8 cellular contexts compared by ENCODE assay signal in genomic region chr11:102390667-102391449, GRCh38. TPM values are rescaled to one million over a fixed set of nuclear protein-coding genes. Genes with fewer than 3 reads are reported as not detected.
A peak's percentile ranks its signal among the peaks of the same experiment; 100 is the strongest.
DNase-seq lines count a peak whose midpoint lies in the region; ATAC-seq, FAIRE-seq and TF ChIP-seq lines count a peak whose summit lies in the region.

No MANE protein-coding gene starts in this region.

- H3K27me3 Mint-ChIP-seq in activated naive CD4-positive, alpha-beta T cell treated with anti-CD3 and anti-CD28 coated beads for 36 hours (ENCODE audit: low read depth) = no peaks in the 10 kb centered on the region

- H3K4me2 ChIP-seq in IMR-90 (ENCODE audit: low read depth, low read length) (no peak overlapping the region), trophoblast cell (ENCODE audit: low read length) (no peak overlapping the region)

- H3K4me3 ChIP-seq in IMR-90 (ENCODE audit: insufficient read depth, low read depth, low read length) (no peak overlapping the region), trophoblast cell (ENCODE audit: low read depth, low read length) (no peak overlapping the region)

- H2AFZ ChIP-seq in IMR-90 (replicated peaks; ENCODE audit: low read length, poor library complexity) (no peak overlapping the region), trophoblast cell (ENCODE audit: insufficient read depth, low read length, poor library complexity) (no peak overlapping the region)

- no peak overlapping the region for H2AK9ac ChIP-seq in IMR-90 (replicated peaks; ENCODE audit: low read depth, low read length, poor library complexity)

- no TSS peak for BruUV-seq in IMR-90 (replicated peaks; lab: Mats Ljungman, UMichigan)

- WGBS in IMR-90 (ENCODE audit: extremely low coverage in 2 of 2, insufficient read length in 1 of 2), 2 experiments = 66% methylated on average over 7 of the region's 11 CpGs; no CpG with 5 or more reads in 1 of the 2 experiments
- no CpG with 5 or more reads among the region's 11 CpGs for WGBS in trophoblast cell (ENCODE audit: extremely low coverage, insufficient coverage, insufficient read length)

- H3K27me3 ChIP-seq in IMR-90 (ENCODE audit: control insufficient read depth, insufficient read depth, low read length) (no peaks in the 10 kb centered on the region), trophoblast cell (ENCODE audit: insufficient read depth, low read length) (no peaks in the 10 kb centered on the region)

- H2AK5ac ChIP-seq in IMR-90 (ENCODE audit: low read depth, low read length) (no peak overlapping the region), trophoblast cell (ENCODE audit: low read length) (no peak overlapping the region)

- DNase-seq in IMR-90 = peak; percentile 63
- peak; percentile 66 for DNase-seq in RPMI7951 (ENCODE audit: low read depth)
- DNase-seq in activated naive CD4-positive, alpha-beta T cell treated with anti-CD3 and anti-CD28 coated beads for 36 hours = peak; percentile 72
- peak; percentile 54 for DNase-seq in germinal center (ENCODE audit: low spot score)
- DNase-seq in trophoblast cell = peak; percentile 32 to 81
- DNase-seq in 8988T = no peak

- H3K23ac ChIP-seq in IMR-90 (ENCODE audit: low read depth, low read length) = no peak overlapping the region
- no peak overlapping the region for H3K23ac ChIP-seq in trophoblast cell (ENCODE audit: low read length)

- H3K9me3 ChIP-seq in IMR-90 (ENCODE audit: control insufficient read depth, insufficient read depth, low read length) = no peaks in the 10 kb centered on the region
- peaks cover 2% of the 10 kb centered on the region for H3K9me3 ChIP-seq in trophoblast cell (ENCODE audit: insufficient read depth, low read depth, low read length)

- H3K36me3 Mint-ChIP-seq in activated naive CD4-positive, alpha-beta T cell treated with anti-CD3 and anti-CD28 coated beads for 36 hours (ENCODE audit: low read depth) = peaks cover 47% of the 10 kb centered on the region

- no peak overlapping the region for H4K8ac ChIP-seq in IMR-90 (ENCODE audit: low read depth in 2 of 2, low read length in 2 of 2)
- H4K8ac ChIP-seq in trophoblast cell (ENCODE audit: low read depth, low read length) = no peak overlapping the region

- FAIRE-seq in G401.6 (lab: Jason Lieb, UNC) = peak; percentile 46

- no peak overlapping the region for H4K12ac ChIP-seq in trophoblast cell (ENCODE audit: low read depth, low read length)

- H3K56ac ChIP-seq in IMR-90 (ENCODE audit: extremely low read depth, insufficient read depth, low read length) = no peak overlapping the region

- H2BK5ac ChIP-seq in IMR-90 (ENCODE audit: low read depth, low read length, poor library complexity, severe bottlenecking) = no peak overlapping the region
- no peak overlapping the region for H2BK5ac ChIP-seq in trophoblast cell (ENCODE audit: low read depth, low read length, poor library complexity)

- no peak overlapping the region for H2BK20ac ChIP-seq in IMR-90 (ENCODE audit: low read depth, low read length)

- H3K4me3 Mint-ChIP-seq in activated naive CD4-positive, alpha-beta T cell treated with anti-CD3 and anti-CD28 coated beads for 36 hours = no peak overlapping the region

- H3K9ac ChIP-seq in IMR-90 (ENCODE audit: low read depth, low read length) (no peak overlapping the region), trophoblast cell (ENCODE audit: low read length) (no peak overlapping the region)

- ATAC-seq in GM21717 (IDR thresholded peaks at IDR 0.05; ENCODE audit: unreplicated experiment) (peak; percentile 89), IMR-90 (ENCODE audit: low read depth) (peak; percentile 97)

- peaks cover 16% of the 10 kb centered on the region; the same call in 1 of the 2 replicates for H3K9me1 ChIP-seq in IMR-90 (ENCODE audit: insufficient read depth, low read length)

- H3K14ac ChIP-seq in IMR-90 (replicated peaks; ENCODE audit: low read depth, low read length) = no peak overlapping the region
- H3K14ac ChIP-seq in trophoblast cell (ENCODE audit: low read length) = no peak overlapping the region

- H3K27ac ChIP-seq in IMR-90 (ENCODE audit: insufficient read depth, low read length) (no peak overlapping the region), trophoblast cell (ENCODE audit: low read depth, low read length) (no peak overlapping the region)

- H2BK120ac ChIP-seq in IMR-90 (ENCODE audit: low read depth, low read length) = no peak overlapping the region
- no peak overlapping the region for H2BK120ac ChIP-seq in trophoblast cell (ENCODE audit: insufficient read depth, low read length, poor library complexity)

- in situ Hi-C loops in IMR-90 (cut with MboI; ENCODE audit: low sequenced_read_pairs) = loop anchor here (5.0 to 25.0 kb wide), 2 partner anchors 104 to 106 kb away; no protein-coding TSS in a partner anchor

- H3K79me2 ChIP-seq in trophoblast cell (ENCODE audit: control insufficient read depth, insufficient read depth, low read length, poor library complexity) = no peaks in the 10 kb centered on the region

- TF ChIP-seq RAD21 in IMR-90 (IDR thresholded peaks at IDR 0.05; ENCODE audit: low read length) = peak; percentile 70

- H4K20me1 ChIP-seq in IMR-90 (ENCODE audit: insufficient read depth, low read length) = peaks cover 32% of the 10 kb centered on the region

- no peak for TF ChIP-seq POLR2A in IMR-90 (IDR thresholded peaks at IDR 0.05; ENCODE audit: low read depth, low read length)

- dilution Hi-C loops in IMR-90 (cut with HindIII; ENCODE audit: low sequenced_read_pairs, unreplicated experiment) = no loop called here

- peaks cover 20 to 58% of the 10 kb centered on the region in 2 experiments for H3K79me1 ChIP-seq in IMR-90 (ENCODE audit: low read depth in 1 of 2, low read length in 2 of 2)
- no peaks in the 10 kb centered on the region for H3K79me1 ChIP-seq in trophoblast cell (ENCODE audit: low read length)

- H3K36me3 ChIP-seq in IMR-90 (ENCODE audit: control insufficient read depth, insufficient read depth, low read length) (peaks cover 35% of the 10 kb centered on the region), trophoblast cell (ENCODE audit: control insufficient read depth in 1 of 2, insufficient read depth in 2 of 2, low read length in 2 of 2) (peaks cover 22 to 33% of the 10 kb centered on the region in 2 experiments)

- H3K4me1 Mint-ChIP-seq in activated naive CD4-positive, alpha-beta T cell treated with anti-CD3 and anti-CD28 coated beads for 36 hours (ENCODE audit: low read depth) = peaks cover 40% of the 10 kb centered on the region

- H2BK12ac ChIP-seq in trophoblast cell (ENCODE audit: low read length) = no peak overlapping the region

- no peak overlapping the region for H3K18ac ChIP-seq in IMR-90 (ENCODE audit: low read depth, low read length)
- H3K18ac ChIP-seq in trophoblast cell (ENCODE audit: low read length) = peak overlapping the region; percentile 55

- H2BK15ac ChIP-seq in IMR-90 (ENCODE audit: low read depth, low read length) = no peak overlapping the region

- H3K27ac Mint-ChIP-seq in activated naive CD4-positive, alpha-beta T cell treated with anti-CD3 and anti-CD28 coated beads for 36 hours = peak overlapping the region; percentile 29

- H3K4ac ChIP-seq in IMR-90 (ENCODE audit: low read depth, low read length) (no peak overlapping the region), trophoblast cell (ENCODE audit: low read depth, low read length) (no peak overlapping the region)

- CTCF ChIA-PET in IMR-90 (lab: Yijun Ruan, JAX) = interaction anchor here (0.5 to 1.7 kb wide), 19 partner anchors 8 to 286 kb away, joined by 3 to 8 read pairs (median 3); no protein-coding TSS in a partner anchor
- CTCF ChIA-PET in activated naive CD4-positive, alpha-beta T cell treated with anti-CD3 and anti-CD28 coated beads for 36 hours (lab: Charles Lee) = interaction anchor here (0.7 to 8.3 kb wide), 49 partner anchors 9 to 276 kb away, joined by 3 to 58 read pairs (median 6); partner anchors contain the start of gene TMEM123

- POLR2A ChIA-PET in IMR-90 (lab: Charles Lee; ENCODE audit: unreplicated experiment) = no interaction called here

- peaks cover under 1% of the 10 kb centered on the region; the same call in 1 of the 2 replicates for H3K4me1 ChIP-seq in IMR-90 (ENCODE audit: control insufficient read depth, insufficient read depth, low read length)
- H3K4me1 ChIP-seq in trophoblast cell (ENCODE audit: control insufficient read depth in 1 of 2, insufficient read depth in 2 of 2, low read length in 2 of 2) = no peaks in the 10 kb centered on the region

- peaks cover 4% of the 10 kb centered on the region for H3K9me3 Mint-ChIP-seq in activated naive CD4-positive, alpha-beta T cell treated with anti-CD3 and anti-CD28 coated beads for 36 hours

- peak; percentile 77 for TF ChIP-seq CTCF in IMR-90 (conservative IDR thresholded peaks at IDR 0.05; ENCODE audit: low read depth, low read length)

- H4K91ac ChIP-seq in IMR-90 (ENCODE audit: insufficient read depth, low read depth, low read length) (no peak overlapping the region), trophoblast cell (ENCODE audit: low read depth, low read length) (no peak overlapping the region)

- intact Hi-C loops in IMR-90 (cut with micrococcal nuclease) = loop anchor here (1.0 to 5.0 kb wide), 2 partner anchors 61 to 104 kb away; partner anchors contain the start of gene TMEM123
- intact Hi-C loops in activated naive CD4-positive, alpha-beta T cell treated with anti-CD3 and anti-CD28 coated beads for 36 hours (cut with micrococcal nuclease) = loop anchor here (1.0 to 2.0 kb wide), 5 partner anchors 39 to 276 kb away; no protein-coding TSS in a partner anchor

- H4K5ac ChIP-seq in IMR-90 (ENCODE audit: low read depth, low read length) = no peak overlapping the region

TF ChIP-seq in IMR-90, 13 proteins besides CTCF, POLR2A, EP300 and RAD21:
- TF ChIP-seq SMC3 (IDR thresholded peaks at IDR 0.05; ENCODE audit: low read depth, low read length) (peak; percentile 88), MAFK (IDR thresholded peaks at IDR 0.05; ENCODE audit: low read depth, low read length) (peak; percentile 54), RFX5 (IDR thresholded peaks at IDR 0.05; ENCODE audit: low read depth, low read length) (no peak)

RNA-seq across cellular contexts. Expression of gene BIRC2, which starts 43.8 kb away (rescaled TPM):
- total RNA-seq in IMR-90 (2012; rRNA removed) = 112 and 204 TPM in 2 replicates
- 40.4 and 48.0 TPM in 2 replicates for polyA plus RNA-seq in IMR-90 (2012; rRNA removed)
- 9.2 and 19.6 TPM in 2 replicates for polyA plus RNA-seq in IMR-90 (2012; cell fraction: cytosol; rRNA removed)
- 8.4 and 78.2 TPM in 2 replicates for polyA plus RNA-seq in IMR-90 (2012; cell fraction: nucleus; rRNA removed; ENCODE audit: low replicate concordance)
- 79.0 and 98.2 TPM in 2 replicates for total RNA-seq in RPMI7951 (2014; rRNA removed; shearing (Covaris generic))
- 10 to 100 TPM; 26.6 to 26.9 TPM for total RNA-seq in activated naive CD4-positive, alpha-beta T cell treated with anti-CD3 and anti-CD28 coated beads for 36 hours
- polyA plus RNA-seq in trophoblast cell (2013) = 38.6 and 39.2 TPM in 2 replicates
